ENCODE assay signal across 8 cellular contexts in genomic region chr11:8719260-8720190, GRCh38. TPM values are rescaled to one million over a fixed set of nuclear protein-coding genes. Genes with fewer than 3 reads are reported as not detected.
A peak's percentile ranks its signal among the peaks of the same experiment; 100 is the strongest.
DNase-seq lines count a peak whose midpoint lies in the region; ATAC-seq and TF ChIP-seq lines count a peak whose summit lies in the region.

No MANE protein-coding gene starts in this region.

- peaks cover 52% of the 10 kb centered on the region for H3K27me3 Mint-ChIP-seq in activated naive CD4-positive, alpha-beta T cell treated with anti-CD3 and anti-CD28 coated beads, Interleukin-2, amount 10 ng/mL, durations not matched to agents 7 days and 5 days

- DNase-seq in AG20443 (ENCODE audit: low spot score), result peak; percentile 90
- peak; percentile 67 for DNase-seq in fibroblast of the conjunctiva (ENCODE audit: low read depth)
- peak; percentile 89 for DNase-seq in posterior vena cava (ENCODE audit: low spot score)
- no peak for DNase-seq in activated naive CD4-positive, alpha-beta T cell treated with anti-CD3 and anti-CD28 coated beads, Interleukin-2, amount 10 ng/mL, durations not matched to agents 7 days and 5 days
- no peak for DNase-seq in NCI-H1694 treated with DMSO at 0.1 percent for 48 hours (lab: John Stamatoyannopoulos, UW)
- DNase-seq in stimulated activated CD4-positive, alpha-beta T cell treated with anti-CD3 and anti-CD28 coated beads, Interleukin-15, amount 100 ng/mL, for 24 hours, result no peak
- DNase-seq in T-helper 2 cell, result no peak

- CTCF ChIA-PET in activated naive CD4-positive, alpha-beta T cell treated with anti-CD3 and anti-CD28 coated beads, Interleukin-2, amount 10 ng/mL, durations not matched to agents 7 days and 5 days (lab: Charles Lee), result no interaction called here

- peak; percentile 70 for ATAC-seq in SK-N-SH treated with all-trans-retinoic acid at 6 μM for 48 hours

- intact Hi-C loops in posterior vena cava (cut with DNase I), result loop anchor here in 1 of 2 donors (5.0 kb wide), 1 partner anchor 93 kb away; a partner anchor contains a TSS

- H3K36me3 Mint-ChIP-seq in activated naive CD4-positive, alpha-beta T cell treated with anti-CD3 and anti-CD28 coated beads, Interleukin-2, amount 10 ng/mL, durations not matched to agents 7 days and 5 days, result no peaks in the 10 kb centered on the region

- no peak overlapping the region for H3K27ac Mint-ChIP-seq in activated naive CD4-positive, alpha-beta T cell treated with anti-CD3 and anti-CD28 coated beads, Interleukin-2, amount 10 ng/mL, durations not matched to agents 7 days and 5 days

- no peak overlapping the region for H3K4me3 Mint-ChIP-seq in activated naive CD4-positive, alpha-beta T cell treated with anti-CD3 and anti-CD28 coated beads, Interleukin-2, amount 10 ng/mL, durations not matched to agents 7 days and 5 days

- no peaks in the 10 kb centered on the region for H3K4me1 Mint-ChIP-seq in activated naive CD4-positive, alpha-beta T cell treated with anti-CD3 and anti-CD28 coated beads, Interleukin-2, amount 10 ng/mL, durations not matched to agents 7 days and 5 days

- H3K9me3 Mint-ChIP-seq in activated naive CD4-positive, alpha-beta T cell treated with anti-CD3 and anti-CD28 coated beads, Interleukin-2, amount 10 ng/mL, durations not matched to agents 7 days and 5 days, result no peaks in the 10 kb centered on the region

TF ChIP-seq in SK-N-SH treated with all-trans-retinoic acid at 6 μM for 48 hours, 23 proteins besides CTCF, POLR2A, EP300 and RAD21:
- TF ChIP-seq RARB (CRISPR knock-in tag; IDR thresholded peaks at IDR 0.05), result no peak
- TF ChIP-seq, protein P1, sequence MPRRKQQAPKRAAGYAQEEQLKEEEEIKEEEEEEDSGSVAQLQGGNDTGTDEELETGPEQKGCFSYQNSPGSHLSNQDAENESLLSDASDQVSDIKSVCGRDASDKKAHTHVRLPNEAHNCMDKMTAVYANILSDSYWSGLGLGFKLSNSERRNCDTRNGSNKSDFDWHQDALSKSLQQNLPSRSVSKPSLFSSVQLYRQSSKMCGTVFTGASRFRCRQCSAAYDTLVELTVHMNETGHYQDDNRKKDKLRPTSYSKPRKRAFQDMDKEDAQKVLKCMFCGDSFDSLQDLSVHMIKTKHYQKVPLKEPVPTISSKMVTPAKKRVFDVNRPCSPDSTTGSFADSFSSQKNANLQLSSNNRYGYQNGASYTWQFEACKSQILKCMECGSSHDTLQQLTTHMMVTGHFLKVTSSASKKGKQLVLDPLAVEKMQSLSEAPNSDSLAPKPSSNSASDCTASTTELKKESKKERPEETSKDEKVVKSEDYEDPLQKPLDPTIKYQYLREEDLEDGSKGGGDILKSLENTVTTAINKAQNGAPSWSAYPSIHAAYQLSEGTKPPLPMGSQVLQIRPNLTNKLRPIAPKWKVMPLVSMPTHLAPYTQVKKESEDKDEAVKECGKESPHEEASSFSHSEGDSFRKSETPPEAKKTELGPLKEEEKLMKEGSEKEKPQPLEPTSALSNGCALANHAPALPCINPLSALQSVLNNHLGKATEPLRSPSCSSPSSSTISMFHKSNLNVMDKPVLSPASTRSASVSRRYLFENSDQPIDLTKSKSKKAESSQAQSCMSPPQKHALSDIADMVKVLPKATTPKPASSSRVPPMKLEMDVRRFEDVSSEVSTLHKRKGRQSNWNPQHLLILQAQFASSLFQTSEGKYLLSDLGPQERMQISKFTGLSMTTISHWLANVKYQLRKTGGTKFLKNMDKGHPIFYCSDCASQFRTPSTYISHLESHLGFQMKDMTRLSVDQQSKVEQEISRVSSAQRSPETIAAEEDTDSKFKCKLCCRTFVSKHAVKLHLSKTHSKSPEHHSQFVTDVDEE (CRISPR knock-in tag; IDR thresholded peaks at IDR 0.05), result no peak
- no peak for TF ChIP-seq CSDC2 (CRISPR knock-in tag; IDR thresholded peaks at IDR 0.05)
- TF ChIP-seq OSR1 (CRISPR knock-in tag; IDR thresholded peaks at IDR 0.05), result no peak
- TF ChIP-seq GLIS3 (CRISPR knock-in tag; IDR thresholded peaks at IDR 0.05), result no peak
- no peak for TF ChIP-seq ESRRG (CRISPR knock-in tag; IDR thresholded peaks at IDR 0.05)
- TF ChIP-seq CSRNP3 (CRISPR knock-in tag; IDR thresholded peaks at IDR 0.05), result no peak
- no peak for TF ChIP-seq ZFP30 (CRISPR knock-in tag; IDR thresholded peaks at IDR 0.05)
- TF ChIP-seq ZFP3 (CRISPR knock-in tag; IDR thresholded peaks at IDR 0.05), result 0 out of 2 replicates have a peak, but pooled peaks have one; percentile 33
- peak; percentile 63 for TF ChIP-seq ISL1 (CRISPR knock-in tag; IDR thresholded peaks at IDR 0.05)
- TF ChIP-seq, protein P2, sequence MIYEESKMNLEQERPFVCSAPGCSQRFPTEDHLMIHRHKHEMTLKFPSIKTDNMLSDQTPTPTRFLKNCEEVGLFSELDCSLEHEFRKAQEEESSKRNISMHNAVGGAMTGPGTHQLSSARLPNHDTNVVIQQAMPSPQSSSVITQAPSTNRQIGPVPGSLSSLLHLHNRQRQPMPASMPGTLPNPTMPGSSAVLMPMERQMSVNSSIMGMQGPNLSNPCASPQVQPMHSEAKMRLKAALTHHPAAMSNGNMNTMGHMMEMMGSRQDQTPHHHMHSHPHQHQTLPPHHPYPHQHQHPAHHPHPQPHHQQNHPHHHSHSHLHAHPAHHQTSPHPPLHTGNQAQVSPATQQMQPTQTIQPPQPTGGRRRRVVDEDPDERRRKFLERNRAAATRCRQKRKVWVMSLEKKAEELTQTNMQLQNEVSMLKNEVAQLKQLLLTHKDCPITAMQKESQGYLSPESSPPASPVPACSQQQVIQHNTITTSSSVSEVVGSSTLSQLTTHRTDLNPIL (CRISPR knock-in tag; IDR thresholded peaks at IDR 0.05; ENCODE audit: low read depth), result no peak
- no peak for TF ChIP-seq POU6F1 (CRISPR knock-in tag; IDR thresholded peaks at IDR 0.05; ENCODE audit: borderline replicate concordance, low read depth)
- TF ChIP-seq SNAI2 (CRISPR knock-in tag; IDR thresholded peaks at IDR 0.05), result no peak
- no peak for TF ChIP-seq ZC3H10 (CRISPR knock-in tag; IDR thresholded peaks at IDR 0.05)
- no peak for TF ChIP-seq PPARA (CRISPR knock-in tag; IDR thresholded peaks at IDR 0.05; ENCODE audit: borderline replicate concordance)
- no peak for TF ChIP-seq ZNF8 (CRISPR knock-in tag; IDR thresholded peaks at IDR 0.05)
- no peak for TF ChIP-seq ARNTL (CRISPR knock-in tag; IDR thresholded peaks at IDR 0.05; ENCODE audit: borderline replicate concordance, low read depth)
- TF ChIP-seq ZNF70 (CRISPR knock-in tag; IDR thresholded peaks at IDR 0.05), result no peak
- no peak for TF ChIP-seq TOX (CRISPR knock-in tag; IDR thresholded peaks at IDR 0.05; ENCODE audit: borderline replicate concordance)
- peak; percentile 44; the same call in 1 of the 2 replicates for TF ChIP-seq PATZ1 (CRISPR knock-in tag; IDR thresholded peaks at IDR 0.05; ENCODE audit: borderline replicate concordance)
- TF ChIP-seq ZNF565 (CRISPR knock-in tag; conservative IDR thresholded peaks at IDR 0.05; ENCODE audit: low read depth), result no peak
- TF ChIP-seq TCF4 (CRISPR knock-in tag; IDR thresholded peaks at IDR 0.05; ENCODE audit: borderline replicate concordance), result no peak
- no peak for TF ChIP-seq BACH2 (CRISPR knock-in tag; IDR thresholded peaks at IDR 0.05; ENCODE audit: borderline replicate concordance)
TF ChIP-seq in SK-N-SH treated with all-trans-retinoic acid at 6 μM for 48 hours: peak in this region for 3.

RNA-seq across cellular contexts. Expression of gene RPL27A, which starts 36.9 kb away (rescaled TPM):
- 100 to 1,000 TPM; 610 to 698 TPM for total RNA-seq in posterior vena cava

RNA-seq across cellular contexts. Expression of gene TRIM66, which starts 37.1 kb away (rescaled TPM):
- total RNA-seq in posterior vena cava, result 10 to 100 TPM in 1 of 2 donors, 1 to 10 TPM in 1; 5.9 to 13.4 TPM

Comparison
In these comparisons a context has a peak if more than half of its experiments do, and no peak if none do; other contexts are left out.
1. DNase-seq: peak in AG20443 (single experiment), fibroblast of the conjunctiva (single experiment) and posterior vena cava (single experiment); none in activated naive CD4-positive, alpha-beta T cell treated with anti-CD3 and anti-CD28 coated beads, Interleukin-2, amount 10 ng/mL, durations not matched to agents 7 days and 5 days (single experiment), NCI-H1694 treated with DMSO at 0.1 percent for 48 hours (single experiment), stimulated activated CD4-positive, alpha-beta T cell treated with anti-CD3 and anti-CD28 coated beads, Interleukin-15, amount 100 ng/mL, for 24 hours (single experiment) and T-helper 2 cell (0 of 5).